In genomic region chr18:2908946-2909335, GRCh38 we compare ENCODE assay signal across 18 cellular contexts.
DNase-seq lines count a peak whose midpoint lies in the region; ATAC-seq lines count a peak whose summit lies in the region.
"Had no signal": no experiment of that assay in that cellular context is flagged by ENCODE, and none has a peak within 500 bp of the region (broad histone marks: within the 10 kb centered on the region; RNA-seq: fewer than 3 reads in every experiment).

No MANE protein-coding gene starts in this region.

- H3K4me3 Mint-ChIP-seq in activated T-cell treated with anti-CD3 and anti-CD28 coated beads, Interleukin-2, amount 50 U/mL, for 24 hours: no peak overlapping the region
- no peak overlapping the region for H3K4me3 Mint-ChIP-seq in activated T-cell treated with anti-CD3 and anti-CD28 coated beads, Interleukin-2, amount 50 U/mL, for 4 hours
- no peak overlapping the region for H3K4me3 Mint-ChIP-seq in dendritic cell treated with granulocyte-macrophage colony-stimulating factor and Interleukin-4, amounts not matched to agents 40 ng/mL and 50 ng/mL, for 4 days

- no peak for ATAC-seq in activated T-cell treated with anti-CD3 and anti-CD28 coated beads, Interleukin-2, amount 50 U/mL, for 4 hours
- ATAC-seq in HG02884 (IDR thresholded peaks at IDR 0.05; ENCODE audit: unreplicated experiment): no peak
- ATAC-seq: gastroesophageal sphincter had no signal

- H3K36me3 Mint-ChIP-seq in activated T-cell treated with anti-CD3 and anti-CD28 coated beads, Interleukin-2, amount 50 U/mL, for 24 hours (ENCODE audit: low read depth): peaks cover 68% of the 10 kb centered on the region
- H3K36me3 Mint-ChIP-seq in activated T-cell treated with anti-CD3 and anti-CD28 coated beads, Interleukin-2, amount 50 U/mL, for 4 hours (ENCODE audit: insufficient read depth): peaks cover 6% of the 10 kb centered on the region
- peaks cover 71% of the 10 kb centered on the region for H3K36me3 Mint-ChIP-seq in dendritic cell treated with granulocyte-macrophage colony-stimulating factor and Interleukin-4, amounts not matched to agents 40 ng/mL and 50 ng/mL, for 4 days (ENCODE audit: low read depth)

- intact Hi-C loops in dendritic cell treated with granulocyte-macrophage colony-stimulating factor and Interleukin-4, amounts not matched to agents 40 ng/mL and 50 ng/mL, for 4 days (cut with micrococcal nuclease): loop anchor here (5.0 kb wide), 1 partner anchor 62 kb away; the partner anchor contains the start of gene EMILIN2
- intact Hi-C loops in posterior vena cava (cut with DNase I): loop anchor here in 1 of 2 donors (10.0 kb wide), 1 partner anchor 144 kb away; no protein-coding TSS in a partner anchor

- H3K27ac Mint-ChIP-seq in activated T-cell treated with anti-CD3 and anti-CD28 coated beads, Interleukin-2, amount 50 U/mL, for 24 hours: peak overlapping the region; percentile 80
- H3K27ac Mint-ChIP-seq in dendritic cell treated with granulocyte-macrophage colony-stimulating factor and Interleukin-4, amounts not matched to agents 40 ng/mL and 50 ng/mL, for 4 days: peak overlapping the region; percentile 78

- no peak for DNase-seq in activated T-cell treated with anti-CD3 and anti-CD28 coated beads, Interleukin-2, amount 50 U/mL, for 24 hours
- DNase-seq in activated T-cell treated with anti-CD3 and anti-CD28 coated beads, Interleukin-2, amount 50 U/mL, for 4 hours: no peak
- DNase-seq in D341Med (ENCODE audit: low spot score) (peak; percentile 30), posterior vena cava (ENCODE audit: low spot score) (peak; percentile 41), kidney glomerular epithelial cell (lab: John Stamatoyannopoulos, UW) (no peak), amniotic stem cell (lab: John Stamatoyannopoulos, UW) (no peak)
- DNase-seq: activated CD4-positive, alpha-beta T cell treated with anti-CD3 and anti-CD28 coated beads, Interleukin-2, amount 10 ng/mL, durations not matched to agents 7 days and 5 days; activated T-cell treated with anti-CD3 and anti-CD28 coated beads, Interleukin-2, amount 50 U/mL, for 1 hour; mesenchymal stem cell; NCI-H1092 treated with DMSO at 0.1 percent for 48 hours; NCI-H2029 treated with DMSO at 0.1 percent for 48 hours; NCI-H446; SJCRH30; stimulated activated CD4-positive, alpha-beta T cell treated with anti-CD3 and anti-CD28 coated beads, Interleukin-4, amount 100 ng/mL, for 4 hours had no signal

- no peaks in the 10 kb centered on the region for H3K27me3 Mint-ChIP-seq in activated T-cell treated with anti-CD3 and anti-CD28 coated beads, Interleukin-2, amount 50 U/mL, for 24 hours
- H3K27me3 Mint-ChIP-seq in activated T-cell treated with anti-CD3 and anti-CD28 coated beads, Interleukin-2, amount 50 U/mL, for 4 hours (ENCODE audit: low read depth): no peaks in the 10 kb centered on the region
- H3K27me3 Mint-ChIP-seq in dendritic cell treated with granulocyte-macrophage colony-stimulating factor and Interleukin-4, amounts not matched to agents 40 ng/mL and 50 ng/mL, for 4 days: no peaks in the 10 kb centered on the region
- H3K27me3 Mint-ChIP-seq: activated CD4-positive, alpha-beta T cell treated with anti-CD3 and anti-CD28 coated beads, Interleukin-2, amount 10 ng/mL, durations not matched to agents 7 days and 5 days had no signal

- H3K9me3 Mint-ChIP-seq in activated T-cell treated with anti-CD3 and anti-CD28 coated beads, Interleukin-2, amount 50 U/mL, for 24 hours: no peaks in the 10 kb centered on the region
- no peaks in the 10 kb centered on the region for H3K9me3 Mint-ChIP-seq in activated T-cell treated with anti-CD3 and anti-CD28 coated beads, Interleukin-2, amount 50 U/mL, for 4 hours
- H3K9me3 Mint-ChIP-seq in dendritic cell treated with granulocyte-macrophage colony-stimulating factor and Interleukin-4, amounts not matched to agents 40 ng/mL and 50 ng/mL, for 4 days: no peaks in the 10 kb centered on the region
- H3K9me3 Mint-ChIP-seq: activated CD4-positive, alpha-beta T cell treated with anti-CD3 and anti-CD28 coated beads, Interleukin-2, amount 10 ng/mL, durations not matched to agents 7 days and 5 days; T-helper 1 cell treated with Interleukin-12 subunit alpha and Interleukin-12 subunit beta and Interleukin-4 antibody, amounts not matched to agents 30 μg/mL and 1 μg/mL, for 36 hours had no signal

- H3K4me1 Mint-ChIP-seq in activated T-cell treated with anti-CD3 and anti-CD28 coated beads, Interleukin-2, amount 50 U/mL, for 24 hours (ENCODE audit: low read depth): peaks cover 22% of the 10 kb centered on the region
- peaks cover 15% of the 10 kb centered on the region for H3K4me1 Mint-ChIP-seq in activated T-cell treated with anti-CD3 and anti-CD28 coated beads, Interleukin-2, amount 50 U/mL, for 4 hours (ENCODE audit: low read depth)
- H3K4me1 Mint-ChIP-seq in dendritic cell treated with granulocyte-macrophage colony-stimulating factor and Interleukin-4, amounts not matched to agents 40 ng/mL and 50 ng/mL, for 4 days (ENCODE audit: low read depth): peaks cover 33% of the 10 kb centered on the region

Comparison
In these comparisons a context has a peak if more than half of its experiments do, and no peak if none do; other contexts are left out.
1. DNase-seq: peak in D341Med (single experiment) and posterior vena cava (single experiment); none in activated T-cell treated with anti-CD3 and anti-CD28 coated beads, Interleukin-2, amount 50 U/mL, for 24 hours (single experiment), activated T-cell treated with anti-CD3 and anti-CD28 coated beads, Interleukin-2, amount 50 U/mL, for 4 hours (single experiment), kidney glomerular epithelial cell (single experiment) and amniotic stem cell (single experiment).